ENCODE assay signal across 9 cellular contexts in the genomic region with DNA sequence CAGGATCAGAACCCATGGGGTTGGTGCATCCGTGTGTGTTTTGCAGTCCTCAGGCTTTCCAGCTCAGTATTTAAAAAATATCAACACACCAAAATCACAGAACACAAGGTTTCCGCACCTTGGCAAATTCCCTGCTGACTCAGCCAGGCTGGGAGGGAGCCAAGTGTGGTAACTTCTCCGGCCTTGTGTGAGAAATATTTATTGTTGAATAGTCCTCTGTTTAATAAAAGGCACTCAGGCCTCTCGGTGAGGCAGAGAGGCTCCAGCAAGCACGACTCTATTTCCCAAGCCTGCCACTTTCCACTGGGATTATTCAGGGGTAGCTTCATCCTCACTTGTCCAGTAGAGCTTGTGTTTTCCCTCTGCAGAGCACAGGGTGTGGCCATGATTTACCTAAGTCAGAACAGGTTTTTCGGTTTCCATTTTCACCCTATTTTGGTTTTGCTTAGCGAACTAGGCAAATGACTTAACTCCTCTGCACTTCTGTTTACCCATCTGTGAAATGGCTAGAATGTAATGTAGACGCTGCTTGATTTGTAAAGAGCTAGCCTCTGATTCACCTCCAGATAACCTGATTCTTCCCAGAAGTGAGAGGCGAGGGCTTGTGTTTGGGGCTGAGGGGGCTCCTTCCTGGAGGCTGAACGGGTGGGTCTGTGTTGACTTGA. TPM values are rescaled to one million over a fixed set of nuclear protein-coding genes. Genes with fewer than 3 reads are reported as not detected.
A peak's percentile ranks its signal among the peaks of the same experiment; 100 is the strongest.
DNase-seq lines count a peak whose midpoint lies in the region; ATAC-seq and TF ChIP-seq lines count a peak whose summit lies in the region.
"Had no signal": no experiment of that assay in that cellular context is flagged by ENCODE, and none has a peak within 500 bp of the region (broad histone marks: within the 10 kb centered on the region; RNA-seq: fewer than 3 reads in every experiment).

No MANE protein-coding gene starts in this region.

- peaks cover 19% of the 10 kb centered on the region for H3K27me3 ChIP-seq in left ventricle myocardium inferior (ENCODE audit: low read depth)
- H3K27me3 ChIP-seq in brain microvascular endothelial cell (replicated peaks) = no peaks in the 10 kb centered on the region
- H3K27me3 ChIP-seq in HAP-1 (ENCODE audit: low read depth) = no peaks in the 10 kb centered on the region

- intact Hi-C loops in Right ventricle myocardium inferior (cut with DNase I) (no loop called here), left ventricle myocardium inferior (cut with micrococcal nuclease) (no loop called here)

- ATAC-seq in Right ventricle myocardium inferior = no peak
- ATAC-seq in HG03159 (IDR thresholded peaks at IDR 0.05; ENCODE audit: unreplicated experiment) = peak; percentile 76

- in situ Hi-C loops in brain microvascular endothelial cell (cut with HindIII; ENCODE audit: low pct_ligation_motif_present, low sequenced_read_pairs) (no loop called here), HAP-1 (cut with MboI; ENCODE audit: low sequenced_read_pairs) (no loop called here)

- no peak overlapping the region for H3K27ac ChIP-seq in left ventricle myocardium inferior (replicated peaks)
- H3K27ac ChIP-seq in brain microvascular endothelial cell = no peak overlapping the region

- peak; percentile 82 for DNase-seq in Right ventricle myocardium inferior (ENCODE audit: missing footprints)
- no peak for DNase-seq in left ventricle myocardium inferior
- DNase-seq in brain microvascular endothelial cell = peak; percentile 81
- peak; percentile 77 for DNase-seq in mucosa of gallbladder (ENCODE audit: low spot score)
- DNase-seq in HAP-1 (ENCODE audit: low spot score in 2 of 2) = no peak
- DNase-seq in activated naive CD4-positive, alpha-beta T cell (lab: John Stamatoyannopoulos, UW) = no peak
- DNase-seq in NCI-H1092 treated with DMSO at 0.1 percent for 48 hours (lab: John Stamatoyannopoulos, UW) = no peak
- DNase-seq: activated naive CD8-positive, alpha-beta T cell treated with anti-CD3 and anti-CD28 coated beads, Interleukin-2, amount 10 ng/mL, durations not matched to agents 7 days and 5 days had no signal

- H3K4me3 ChIP-seq in left ventricle myocardium inferior (no peak overlapping the region), brain microvascular endothelial cell (ENCODE audit: low read depth, low read length) (no peak overlapping the region), HAP-1 (no peak overlapping the region)

- H3K36me3 ChIP-seq in left ventricle myocardium inferior (no peaks in the 10 kb centered on the region), brain microvascular endothelial cell (replicated peaks) (no peaks in the 10 kb centered on the region), HAP-1 (replicated peaks) (no peaks in the 10 kb centered on the region)

- H3K4me1 ChIP-seq in left ventricle myocardium inferior (peaks cover 15% of the 10 kb centered on the region), HAP-1 (no peaks in the 10 kb centered on the region)

- TF ChIP-seq CTCF in left ventricle myocardium inferior (IDR thresholded peaks at IDR 0.05; ENCODE audit: borderline replicate concordance) (no peak), brain microvascular endothelial cell (IDR thresholded peaks at IDR 0.05; ENCODE audit: low read depth, low read length, missing control alignments) (no peak)

- no peaks in the 10 kb centered on the region for H3K9me3 ChIP-seq in left ventricle myocardium inferior (replicated peaks)
- H3K9me3 ChIP-seq in HAP-1 = no peaks in the 10 kb centered on the region

RNA-seq across cellular contexts. Expression of a gene that starts 13.0 kb away (rescaled TPM):
- total RNA-seq in Right ventricle myocardium inferior (3.8 TPM), left ventricle myocardium inferior (4.5 TPM), mucosa of gallbladder (23.5 TPM)

Comparison
In these comparisons a context has a peak if more than half of its experiments do, and no peak if none do; other contexts are left out.
1. DNase-seq: peak in Right ventricle myocardium inferior (single experiment), brain microvascular endothelial cell (single experiment) and mucosa of gallbladder (single experiment); none in left ventricle myocardium inferior (single experiment), HAP-1 (0 of 2), activated naive CD4-positive, alpha-beta T cell (0 of 4) and NCI-H1092 treated with DMSO at 0.1 percent for 48 hours (single experiment).